ENCODE assay signal across 2 cellular contexts in the genomic region with DNA sequence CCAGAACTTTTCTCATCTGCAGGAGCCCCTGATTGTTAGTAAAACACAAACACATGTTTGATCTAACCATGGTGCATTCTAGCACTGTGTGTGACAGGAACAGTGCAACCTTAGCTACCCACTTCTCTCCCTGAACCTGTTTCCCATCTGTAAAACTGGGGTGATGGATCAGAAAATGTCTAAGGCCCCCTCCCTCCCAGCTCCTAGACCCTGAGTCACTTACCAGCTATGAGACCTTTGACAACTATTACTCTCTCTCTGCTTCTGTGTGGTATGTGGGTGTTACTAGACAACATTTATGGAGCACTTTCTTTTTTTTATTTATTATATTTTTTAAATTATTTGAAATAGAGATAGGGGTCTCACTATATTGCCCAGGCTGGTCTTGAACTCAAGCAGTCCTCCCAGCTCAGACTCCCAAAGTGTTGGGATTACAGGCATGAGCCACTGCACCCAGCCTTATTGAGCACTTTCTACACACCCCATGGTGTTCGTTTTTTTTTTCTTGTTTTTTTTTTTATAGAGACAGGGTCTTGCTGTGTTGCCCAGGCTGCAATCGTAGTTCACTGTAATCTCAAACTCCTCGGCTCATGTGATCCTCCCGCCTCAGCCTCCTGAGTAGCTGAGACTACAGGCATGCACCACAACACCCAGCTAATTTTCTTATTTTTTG.
TF ChIP-seq lines count a peak whose summit lies in the region.

No MANE protein-coding gene starts in this region.

TF ChIP-seq in HCT116, 20 proteins besides CTCF, POLR2A, EP300 and RAD21:
- no peak for TF ChIP-seq FOSL1 (IDR thresholded peaks at IDR 0.05; ENCODE audit: low read depth)
- no peak for TF ChIP-seq POLR2AphosphoS5 (IDR thresholded peaks at IDR 0.05; ENCODE audit: low read depth, low read length)
- no peak for TF ChIP-seq ATF3 (IDR thresholded peaks at IDR 0.05)
- TF ChIP-seq, protein P1, sequence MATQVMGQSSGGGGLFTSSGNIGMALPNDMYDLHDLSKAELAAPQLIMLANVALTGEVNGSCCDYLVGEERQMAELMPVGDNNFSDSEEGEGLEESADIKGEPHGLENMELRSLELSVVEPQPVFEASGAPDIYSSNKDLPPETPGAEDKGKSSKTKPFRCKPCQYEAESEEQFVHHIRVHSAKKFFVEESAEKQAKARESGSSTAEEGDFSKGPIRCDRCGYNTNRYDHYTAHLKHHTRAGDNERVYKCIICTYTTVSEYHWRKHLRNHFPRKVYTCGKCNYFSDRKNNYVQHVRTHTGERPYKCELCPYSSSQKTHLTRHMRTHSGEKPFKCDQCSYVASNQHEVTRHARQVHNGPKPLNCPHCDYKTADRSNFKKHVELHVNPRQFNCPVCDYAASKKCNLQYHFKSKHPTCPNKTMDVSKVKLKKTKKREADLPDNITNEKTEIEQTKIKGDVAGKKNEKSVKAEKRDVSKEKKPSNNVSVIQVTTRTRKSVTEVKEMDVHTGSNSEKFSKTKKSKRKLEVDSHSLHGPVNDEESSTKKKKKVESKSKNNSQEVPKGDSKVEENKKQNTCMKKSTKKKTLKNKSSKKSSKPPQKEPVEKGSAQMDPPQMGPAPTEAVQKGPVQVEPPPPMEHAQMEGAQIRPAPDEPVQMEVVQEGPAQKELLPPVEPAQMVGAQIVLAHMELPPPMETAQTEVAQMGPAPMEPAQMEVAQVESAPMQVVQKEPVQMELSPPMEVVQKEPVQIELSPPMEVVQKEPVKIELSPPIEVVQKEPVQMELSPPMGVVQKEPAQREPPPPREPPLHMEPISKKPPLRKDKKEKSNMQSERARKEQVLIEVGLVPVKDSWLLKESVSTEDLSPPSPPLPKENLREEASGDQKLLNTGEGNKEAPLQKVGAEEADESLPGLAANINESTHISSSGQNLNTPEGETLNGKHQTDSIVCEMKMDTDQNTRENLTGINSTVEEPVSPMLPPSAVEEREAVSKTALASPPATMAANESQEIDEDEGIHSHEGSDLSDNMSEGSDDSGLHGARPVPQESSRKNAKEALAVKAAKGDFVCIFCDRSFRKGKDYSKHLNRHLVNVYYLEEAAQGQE (IDR thresholded peaks at IDR 0.05; ENCODE audit: low read depth): no peak
- no peak for TF ChIP-seq CEBPB (IDR thresholded peaks at IDR 0.05; ENCODE audit: low read depth)
- TF ChIP-seq EZH2phosphoT487 (IDR thresholded peaks at IDR 0.05; ENCODE audit: borderline replicate concordance): no peak
- no peak for TF ChIP-seq SIN3A (IDR thresholded peaks at IDR 0.05; ENCODE audit: low read depth)
- TF ChIP-seq CBX3 (IDR thresholded peaks at IDR 0.05; ENCODE audit: low read depth): no peak
- no peak for TF ChIP-seq JUND (IDR thresholded peaks at IDR 0.05)
- TF ChIP-seq TCF7L2 (IDR thresholded peaks at IDR 0.05; ENCODE audit: borderline replicate concordance, extremely low read depth, insufficient read depth, insufficient read length): no peak
- TF ChIP-seq YY1 (IDR thresholded peaks at IDR 0.05; ENCODE audit: extremely low read depth, insufficient replicate concordance, low read depth, low read length): no peak
- TF ChIP-seq EGR1 (IDR thresholded peaks at IDR 0.05; ENCODE audit: low read depth): no peak

TF ChIP-seq in GM12891, 5 proteins besides CTCF, POLR2A, EP300 and RAD21:
- TF ChIP-seq POLR2AphosphoS5 (IDR thresholded peaks at IDR 0.05; ENCODE audit: low read depth, low read length) (no peak), SPI1 (IDR thresholded peaks at IDR 0.05; ENCODE audit: low read depth, low read length) (no peak), POU2F2 (IDR thresholded peaks at IDR 0.05; ENCODE audit: low read depth, low read length) (no peak), PAX5 (IDR thresholded peaks at IDR 0.05; ENCODE audit: insufficient read depth, low read length, severe bottlenecking) (no peak), TAF1 (IDR thresholded peaks at IDR 0.05; ENCODE audit: low read depth, low read length) (no peak)
